ENCODE assay signal across 8 cellular contexts in genomic region chr21:45981641-45982255, GRCh38.
DNase-seq lines count a peak whose midpoint lies in the region; ATAC-seq and TF ChIP-seq lines count a peak whose summit lies in the region.

Gene COL6A1 (plus strand): TSS chr21:45981770. CDS start chr21:45981851, 81 bp downstream.

- H3K4me3 ChIP-seq in RWPE2 (ENCODE audit: severe bottlenecking) (peak within 1 kb of the TSS; percentile 40), skeletal muscle cell (ENCODE audit: low read depth, low read length) (peak within 1 kb of the TSS; percentile 79)

- H3K36me3 ChIP-seq in RWPE2 (ENCODE audit: low read depth): no peaks in the 10 kb centered on the region

- H3K27ac ChIP-seq in RWPE2 (ENCODE audit: poor library complexity, severe bottlenecking) (peak within 1 kb of the TSS; percentile 33), caudate nucleus (ENCODE audit: low read depth, low read length) (peak within 1 kb of the TSS; percentile 16)

- H3K4me1 ChIP-seq in RWPE2 (ENCODE audit: insufficient read depth, poor library complexity, severe bottlenecking): no peaks in the 10 kb centered on the region

- no peaks in the 10 kb centered on the region for H3K9me3 ChIP-seq in RWPE2 (ENCODE audit: severe bottlenecking)

- DNase-seq in NOMO-1 (lab: John Stamatoyannopoulos, UW; ENCODE audit: unreplicated experiment in 2 of 2) (peak; percentile 21 to 45), NOMO-1 treated with DMSO at 0.1 percent for 48 hours (lab: John Stamatoyannopoulos, UW; ENCODE audit: unreplicated experiment) (no peak), RWPE2 (ENCODE audit: low spot score) (peak; percentile 65), caudate nucleus (lab: John Stamatoyannopoulos, UW) (peak in 18 of 61 donors; percentile 26 to 80 (median 63)), iPS-NIHi11 (ENCODE audit: low spot score) (peak; percentile 87), skeletal muscle cell (ENCODE audit: low read depth) (no peak), NCI-H510A treated with DMSO at 0.1 percent for 48 hours (lab: John Stamatoyannopoulos, UW) (no peak)

- no peaks in the 10 kb centered on the region for H3K27me3 ChIP-seq in RWPE2 (ENCODE audit: insufficient read depth, poor library complexity, severe bottlenecking)

- TF ChIP-seq CTCF in RWPE2 (IDR thresholded peaks at IDR 0.05; ENCODE audit: poor library complexity, severe bottlenecking): no peak

- ATAC-seq in RWPE2 (ENCODE audit: low read depth) (peak; percentile 67), HG02623 (IDR thresholded peaks at IDR 0.05; ENCODE audit: unreplicated experiment) (no peak)

Comparison
In these comparisons a context has a peak if more than half of its experiments do, and no peak if none do; other contexts are left out.
1. DNase-seq: peak in NOMO-1 (2 of 2), RWPE2 (single experiment) and iPS-NIHi11 (single experiment); none in NOMO-1 treated with DMSO at 0.1 percent for 48 hours (single experiment), skeletal muscle cell (single experiment) and NCI-H510A treated with DMSO at 0.1 percent for 48 hours (single experiment).